8 cellular contexts compared by ENCODE assay signal in genomic region chr4:184385705-184386141, GRCh38.
DNase-seq lines count a peak whose midpoint lies in the region; ATAC-seq and TF ChIP-seq lines count a peak whose summit lies in the region.

No MANE protein-coding gene starts in this region.

- no peaks in the 10 kb centered on the region for H3K9me2 ChIP-seq in SK-N-SH

- H3K9me3 ChIP-seq in mammary epithelial cell (replicated peaks; ENCODE audit: insufficient read depth, low read length), result no peaks in the 10 kb centered on the region
- H3K9me3 ChIP-seq in upper lobe of left lung, result no peaks in the 10 kb centered on the region
- H3K9me3 ChIP-seq in SK-N-SH, result no peaks in the 10 kb centered on the region

- no peak for TF ChIP-seq EP300 in upper lobe of left lung (IDR thresholded peaks at IDR 0.05)
- no peak for TF ChIP-seq EP300 in SK-N-SH (IDR thresholded peaks at IDR 0.05; ENCODE audit: borderline replicate concordance in 1 of 2, low read depth in 1 of 2, low read length in 1 of 2)

- peak overlapping the region; percentile 24 for H3K27ac Mint-ChIP-seq in activated naive CD4-positive, alpha-beta T cell treated with anti-CD3 and anti-CD28 coated beads, Interleukin-2, amount 10 ng/mL, durations not matched to agents 7 days and 5 days
- no peak overlapping the region for H3K27ac Mint-ChIP-seq in activated naive CD4-positive, alpha-beta T cell treated with anti-CD3 and anti-CD28 coated beads for 36 hours

- H3K4me1 ChIP-seq in mammary epithelial cell (ENCODE audit: insufficient read depth, low read length) (peaks cover 41% of the 10 kb centered on the region), upper lobe of left lung (peaks cover 42 to 55% (median 54%) of the 10 kb centered on the region in 4 donors), SK-N-SH (ENCODE audit: control insufficient read depth in 1 of 2, insufficient read depth in 2 of 2, low read depth in 1 of 2, low read length in 1 of 2) (peaks cover 12 to 30% of the 10 kb centered on the region in 2 experiments)

- H2AFZ ChIP-seq in mammary epithelial cell (ENCODE audit: low read depth, low read length) (peak overlapping the region; percentile 16), SK-N-SH (ENCODE audit: low read depth) (no peak overlapping the region)

- TF ChIP-seq CTCF in mammary epithelial cell (conservative IDR thresholded peaks at IDR 0.05 in 1 of 2, IDR thresholded peaks at IDR 0.05 in 1 of 2; ENCODE audit: extremely low read depth in 1 of 2, insufficient read depth in 1 of 2, low read depth in 1 of 2, low read length in 2 of 2) (no peak), upper lobe of left lung (IDR thresholded peaks at IDR 0.05) (no peak), SK-N-SH (IDR thresholded peaks at IDR 0.05) (no peak)

- H3K4me2 ChIP-seq in mammary epithelial cell (ENCODE audit: insufficient read depth, low read depth, low read length), result no peak overlapping the region
- no peak overlapping the region for H3K4me2 ChIP-seq in SK-N-SH

- POLR2A ChIA-PET in SK-N-SH (lab: Yijun Ruan, JAX), result no interaction called here

- peak overlapping the region; percentile 96 for H3K27ac ChIP-seq in mammary epithelial cell (ENCODE audit: insufficient read depth, low read depth, low read length)
- peak overlapping the region; percentile 32 to 86 (median 72) for H3K27ac ChIP-seq in upper lobe of left lung
- H3K27ac ChIP-seq in SK-N-SH (ENCODE audit: low read depth in 2 of 2, low read length in 1 of 2), result no peak overlapping the region

- peaks cover 68% of the 10 kb centered on the region for H3K4me1 Mint-ChIP-seq in activated naive CD4-positive, alpha-beta T cell treated with anti-CD3 and anti-CD28 coated beads, Interleukin-2, amount 10 ng/mL, durations not matched to agents 7 days and 5 days
- peaks cover 60% of the 10 kb centered on the region for H3K4me1 Mint-ChIP-seq in activated naive CD4-positive, alpha-beta T cell treated with anti-CD3 and anti-CD28 coated beads for 36 hours (ENCODE audit: low read depth)

- in situ Hi-C loops in mammary epithelial cell (cut with MboI; ENCODE audit: low sequenced_read_pairs in 2 of 2), result no loop called here

- CTCF ChIA-PET in activated naive CD4-positive, alpha-beta T cell treated with anti-CD3 and anti-CD28 coated beads, Interleukin-2, amount 10 ng/mL, durations not matched to agents 7 days and 5 days (lab: Charles Lee), result no interaction called here
- CTCF ChIA-PET in activated naive CD4-positive, alpha-beta T cell treated with anti-CD3 and anti-CD28 coated beads for 36 hours (lab: Charles Lee), result interaction anchor here (0.5 to 1.6 kb wide), 4 partner anchors 34 to 121 kb away, joined by 3 to 5 read pairs (median 4); no protein-coding TSS in a partner anchor
- CTCF ChIA-PET in mammary epithelial cell (lab: Charles Lee; ENCODE audit: low non-redundant PET) (no interaction called here), SK-N-SH (lab: Yijun Ruan, JAX) (no interaction called here)

- TF ChIP-seq RAD21 in SK-N-SH (IDR thresholded peaks at IDR 0.05; ENCODE audit: low read length), result no peak

- no peaks in the 10 kb centered on the region for H3K27me3 ChIP-seq in mammary epithelial cell (ENCODE audit: insufficient read depth, low read length)
- H3K27me3 ChIP-seq in upper lobe of left lung, result no peaks in the 10 kb centered on the region
- no peaks in the 10 kb centered on the region for H3K27me3 ChIP-seq in SK-N-SH (ENCODE audit: insufficient read depth)

- H3F3A ChIP-seq in SK-N-SH (replicated peaks; ENCODE audit: insufficient read depth), result peaks cover 19% of the 10 kb centered on the region

- H4K20me1 ChIP-seq in mammary epithelial cell (ENCODE audit: insufficient read depth, low read length), result no peaks in the 10 kb centered on the region
- H4K20me1 ChIP-seq in SK-N-SH (ENCODE audit: insufficient read depth), result no peaks in the 10 kb centered on the region

- no peaks in the 10 kb centered on the region for H3K79me2 ChIP-seq in mammary epithelial cell (ENCODE audit: insufficient read depth, low read length)
- no peaks in the 10 kb centered on the region for H3K79me2 ChIP-seq in SK-N-SH (ENCODE audit: insufficient read depth)

- no TSS peak for BruUV-seq in mammary epithelial cell (replicated peaks; lab: Mats Ljungman, UMichigan)

- no peak overlapping the region for H3K4me3 Mint-ChIP-seq in activated naive CD4-positive, alpha-beta T cell treated with anti-CD3 and anti-CD28 coated beads, Interleukin-2, amount 10 ng/mL, durations not matched to agents 7 days and 5 days
- H3K4me3 Mint-ChIP-seq in activated naive CD4-positive, alpha-beta T cell treated with anti-CD3 and anti-CD28 coated beads for 36 hours, result no peak overlapping the region

- TF ChIP-seq POLR2A in upper lobe of left lung (IDR thresholded peaks at IDR 0.05), result no peak

- no peak overlapping the region for H3K9ac ChIP-seq in mammary epithelial cell (ENCODE audit: insufficient read depth, low read length)
- no peak overlapping the region for H3K9ac ChIP-seq in SK-N-SH

- dilution Hi-C loops in mammary epithelial cell (cut with HindIII; ENCODE audit: low sequenced_read_pairs), result no loop called here

- H3K9me3 Mint-ChIP-seq in activated naive CD4-positive, alpha-beta T cell treated with anti-CD3 and anti-CD28 coated beads, Interleukin-2, amount 10 ng/mL, durations not matched to agents 7 days and 5 days, result no peaks in the 10 kb centered on the region
- H3K9me3 Mint-ChIP-seq in activated naive CD4-positive, alpha-beta T cell treated with anti-CD3 and anti-CD28 coated beads for 36 hours, result peaks cover under 1% of the 10 kb centered on the region

- peak in 1 of 2 donors; percentile 30 for ATAC-seq in upper lobe of left lung (ENCODE audit: low FRiP score in 2 of 2)

- peaks cover 73% of the 10 kb centered on the region for H3K36me3 Mint-ChIP-seq in activated naive CD4-positive, alpha-beta T cell treated with anti-CD3 and anti-CD28 coated beads, Interleukin-2, amount 10 ng/mL, durations not matched to agents 7 days and 5 days
- peaks cover 20% of the 10 kb centered on the region for H3K36me3 Mint-ChIP-seq in activated naive CD4-positive, alpha-beta T cell treated with anti-CD3 and anti-CD28 coated beads for 36 hours (ENCODE audit: low read depth)

- H3K36me3 ChIP-seq in mammary epithelial cell (ENCODE audit: insufficient read depth, low read length) (peaks cover 12% of the 10 kb centered on the region), upper lobe of left lung (peaks cover 0 to 40% (median 20%) of the 10 kb centered on the region in 4 donors), SK-N-SH (replicated peaks in 1 of 2; ENCODE audit: control insufficient read depth in 1 of 2, insufficient read depth in 2 of 2, low read length in 1 of 2) (peaks cover 24 to 35% of the 10 kb centered on the region in 2 experiments)

- intact Hi-C loops in activated naive CD4-positive, alpha-beta T cell treated with anti-CD3 and anti-CD28 coated beads for 36 hours (cut with micrococcal nuclease), result no loop called here
- intact Hi-C loops in mammary epithelial cell (cut with micrococcal nuclease), result loop anchor here (2.0 kb wide), 2 partner anchors 31 to 151 kb away; no protein-coding TSS in a partner anchor

- H3K4me3 ChIP-seq in mammary epithelial cell (replicated peaks in 1 of 3; ENCODE audit: insufficient read depth in 1 of 3, low read depth in 2 of 3, low read length in 3 of 3) (no peak overlapping the region), upper lobe of left lung (no peak overlapping the region), SK-N-SH (ENCODE audit: low read depth in 2 of 2, low read length in 1 of 2) (no peak overlapping the region)

- no peaks in the 10 kb centered on the region for H3K27me3 Mint-ChIP-seq in activated naive CD4-positive, alpha-beta T cell treated with anti-CD3 and anti-CD28 coated beads, Interleukin-2, amount 10 ng/mL, durations not matched to agents 7 days and 5 days
- H3K27me3 Mint-ChIP-seq in activated naive CD4-positive, alpha-beta T cell treated with anti-CD3 and anti-CD28 coated beads for 36 hours (ENCODE audit: low read depth), result no peaks in the 10 kb centered on the region

- no peak for DNase-seq in activated naive CD4-positive, alpha-beta T cell treated with anti-CD3 and anti-CD28 coated beads, Interleukin-2, amount 10 ng/mL, durations not matched to agents 7 days and 5 days
- no peak for DNase-seq in activated naive CD4-positive, alpha-beta T cell treated with anti-CD3 and anti-CD28 coated beads for 36 hours
- DNase-seq in mammary epithelial cell (peak; percentile 76), medulla oblongata (ENCODE audit: extremely low spot score) (peak; percentile 67), upper lobe of left lung (peak in 1 of 2 donors; percentile 62), SK-N-SH (no peak), COLO668 (lab: John Stamatoyannopoulos, UW; ENCODE audit: unreplicated experiment) (no peak)
- DNase-seq in stimulated activated CD8-positive, alpha-beta memory T cell treated with anti-CD3 and anti-CD28 coated beads, Interleukin-4, amount 100 ng/mL, for 48 hours, result no peak

- WGBS in mammary epithelial cell (ENCODE audit: low coverage, missing lambda C conversion rate), result 30% methylated on average over 6 of the region's 6 CpGs
- 42 to 45% methylated on average over 6 of the region's 6 CpGs for WGBS in upper lobe of left lung, 2 donors
- 96% methylated on average over 6 of the region's 6 CpGs for WGBS in SK-N-SH (ENCODE audit: low lambda C conversion rate)

TF ChIP-seq in SK-N-SH, 30 proteins besides CTCF, POLR2A, EP300 and RAD21:
- no peak for TF ChIP-seq POLR2AphosphoS5 (IDR thresholded peaks at IDR 0.05; ENCODE audit: low read depth, low read length)
- no peak for TF ChIP-seq FOXJ3 (CRISPR knock-in tag; IDR thresholded peaks at IDR 0.05)
- no peak for TF ChIP-seq JUND (IDR thresholded peaks at IDR 0.05)

Comparison
In these comparisons a context has a peak if more than half of its experiments do, and no peak if none do; other contexts are left out.
1. DNase-seq: peak in mammary epithelial cell (single experiment) and medulla oblongata (single experiment); none in activated naive CD4-positive, alpha-beta T cell treated with anti-CD3 and anti-CD28 coated beads, Interleukin-2, amount 10 ng/mL, durations not matched to agents 7 days and 5 days (single experiment), activated naive CD4-positive, alpha-beta T cell treated with anti-CD3 and anti-CD28 coated beads for 36 hours (single experiment), SK-N-SH (single experiment), stimulated activated CD8-positive, alpha-beta memory T cell treated with anti-CD3 and anti-CD28 coated beads, Interleukin-4, amount 100 ng/mL, for 48 hours (single experiment) and COLO668 (single experiment).
2. H3K27ac ChIP-seq: peak in mammary epithelial cell (single experiment) and upper lobe of left lung (4 of 4); none in SK-N-SH (0 of 2).